2 cellular contexts compared by ENCODE assay signal in genomic region chr2:9091819-9092218, GRCh38.
TF ChIP-seq lines count a peak whose summit lies in the region.

No MANE protein-coding gene starts in this region.

TF ChIP-seq in A549, 52 proteins besides CTCF, POLR2A, EP300 and RAD21 (continued from another document):
- TF ChIP-seq, protein P1, sequence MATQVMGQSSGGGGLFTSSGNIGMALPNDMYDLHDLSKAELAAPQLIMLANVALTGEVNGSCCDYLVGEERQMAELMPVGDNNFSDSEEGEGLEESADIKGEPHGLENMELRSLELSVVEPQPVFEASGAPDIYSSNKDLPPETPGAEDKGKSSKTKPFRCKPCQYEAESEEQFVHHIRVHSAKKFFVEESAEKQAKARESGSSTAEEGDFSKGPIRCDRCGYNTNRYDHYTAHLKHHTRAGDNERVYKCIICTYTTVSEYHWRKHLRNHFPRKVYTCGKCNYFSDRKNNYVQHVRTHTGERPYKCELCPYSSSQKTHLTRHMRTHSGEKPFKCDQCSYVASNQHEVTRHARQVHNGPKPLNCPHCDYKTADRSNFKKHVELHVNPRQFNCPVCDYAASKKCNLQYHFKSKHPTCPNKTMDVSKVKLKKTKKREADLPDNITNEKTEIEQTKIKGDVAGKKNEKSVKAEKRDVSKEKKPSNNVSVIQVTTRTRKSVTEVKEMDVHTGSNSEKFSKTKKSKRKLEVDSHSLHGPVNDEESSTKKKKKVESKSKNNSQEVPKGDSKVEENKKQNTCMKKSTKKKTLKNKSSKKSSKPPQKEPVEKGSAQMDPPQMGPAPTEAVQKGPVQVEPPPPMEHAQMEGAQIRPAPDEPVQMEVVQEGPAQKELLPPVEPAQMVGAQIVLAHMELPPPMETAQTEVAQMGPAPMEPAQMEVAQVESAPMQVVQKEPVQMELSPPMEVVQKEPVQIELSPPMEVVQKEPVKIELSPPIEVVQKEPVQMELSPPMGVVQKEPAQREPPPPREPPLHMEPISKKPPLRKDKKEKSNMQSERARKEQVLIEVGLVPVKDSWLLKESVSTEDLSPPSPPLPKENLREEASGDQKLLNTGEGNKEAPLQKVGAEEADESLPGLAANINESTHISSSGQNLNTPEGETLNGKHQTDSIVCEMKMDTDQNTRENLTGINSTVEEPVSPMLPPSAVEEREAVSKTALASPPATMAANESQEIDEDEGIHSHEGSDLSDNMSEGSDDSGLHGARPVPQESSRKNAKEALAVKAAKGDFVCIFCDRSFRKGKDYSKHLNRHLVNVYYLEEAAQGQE (IDR thresholded peaks at IDR 0.05), result no peak
- no peak for TF ChIP-seq KDM5A (IDR thresholded peaks at IDR 0.05)
TF ChIP-seq in A549: peak in this region for 0.

TF ChIP-seq in WTC11, 78 proteins besides CTCF, POLR2A, EP300 and RAD21 (continued from another document):
- TF ChIP-seq, protein P2, sequence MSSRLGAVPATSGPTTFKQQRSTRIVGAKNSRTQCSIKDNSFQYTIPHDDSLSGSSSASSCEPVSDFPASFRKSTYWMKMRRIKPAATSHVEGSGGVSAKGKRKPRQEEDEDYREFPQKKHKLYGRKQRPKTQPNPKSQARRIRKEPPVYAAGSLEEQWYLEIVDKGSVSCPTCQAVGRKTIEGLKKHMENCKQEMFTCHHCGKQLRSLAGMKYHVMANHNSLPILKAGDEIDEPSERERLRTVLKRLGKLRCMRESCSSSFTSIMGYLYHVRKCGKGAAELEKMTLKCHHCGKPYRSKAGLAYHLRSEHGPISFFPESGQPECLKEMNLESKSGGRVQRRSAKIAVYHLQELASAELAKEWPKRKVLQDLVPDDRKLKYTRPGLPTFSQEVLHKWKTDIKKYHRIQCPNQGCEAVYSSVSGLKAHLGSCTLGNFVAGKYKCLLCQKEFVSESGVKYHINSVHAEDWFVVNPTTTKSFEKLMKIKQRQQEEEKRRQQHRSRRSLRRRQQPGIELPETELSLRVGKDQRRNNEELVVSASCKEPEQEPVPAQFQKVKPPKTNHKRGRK (CRISPR knock-in tag; IDR thresholded peaks at IDR 0.05; ENCODE audit: borderline replicate concordance), result no peak
- TF ChIP-seq, protein P3, sequence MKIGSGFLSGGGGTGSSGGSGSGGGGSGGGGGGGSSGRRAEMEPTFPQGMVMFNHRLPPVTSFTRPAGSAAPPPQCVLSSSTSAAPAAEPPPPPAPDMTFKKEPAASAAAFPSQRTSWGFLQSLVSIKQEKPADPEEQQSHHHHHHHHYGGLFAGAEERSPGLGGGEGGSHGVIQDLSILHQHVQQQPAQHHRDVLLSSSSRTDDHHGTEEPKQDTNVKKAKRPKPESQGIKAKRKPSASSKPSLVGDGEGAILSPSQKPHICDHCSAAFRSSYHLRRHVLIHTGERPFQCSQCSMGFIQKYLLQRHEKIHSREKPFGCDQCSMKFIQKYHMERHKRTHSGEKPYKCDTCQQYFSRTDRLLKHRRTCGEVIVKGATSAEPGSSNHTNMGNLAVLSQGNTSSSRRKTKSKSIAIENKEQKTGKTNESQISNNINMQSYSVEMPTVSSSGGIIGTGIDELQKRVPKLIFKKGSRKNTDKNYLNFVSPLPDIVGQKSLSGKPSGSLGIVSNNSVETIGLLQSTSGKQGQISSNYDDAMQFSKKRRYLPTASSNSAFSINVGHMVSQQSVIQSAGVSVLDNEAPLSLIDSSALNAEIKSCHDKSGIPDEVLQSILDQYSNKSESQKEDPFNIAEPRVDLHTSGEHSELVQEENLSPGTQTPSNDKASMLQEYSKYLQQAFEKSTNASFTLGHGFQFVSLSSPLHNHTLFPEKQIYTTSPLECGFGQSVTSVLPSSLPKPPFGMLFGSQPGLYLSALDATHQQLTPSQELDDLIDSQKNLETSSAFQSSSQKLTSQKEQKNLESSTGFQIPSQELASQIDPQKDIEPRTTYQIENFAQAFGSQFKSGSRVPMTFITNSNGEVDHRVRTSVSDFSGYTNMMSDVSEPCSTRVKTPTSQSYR (CRISPR knock-in tag; IDR thresholded peaks at IDR 0.05), result no peak
- TF ChIP-seq ZNF121 (CRISPR knock-in tag; IDR thresholded peaks at IDR 0.05) (no peak), ZNF263 (CRISPR knock-in tag; IDR thresholded peaks at IDR 0.05; ENCODE audit: low read depth) (no peak), GABPB1 (CRISPR knock-in tag; IDR thresholded peaks at IDR 0.05) (no peak), NR3C1 (CRISPR knock-in tag; conservative IDR thresholded peaks at IDR 0.05; ENCODE audit: low read depth) (no peak)
- TF ChIP-seq, protein P4, sequence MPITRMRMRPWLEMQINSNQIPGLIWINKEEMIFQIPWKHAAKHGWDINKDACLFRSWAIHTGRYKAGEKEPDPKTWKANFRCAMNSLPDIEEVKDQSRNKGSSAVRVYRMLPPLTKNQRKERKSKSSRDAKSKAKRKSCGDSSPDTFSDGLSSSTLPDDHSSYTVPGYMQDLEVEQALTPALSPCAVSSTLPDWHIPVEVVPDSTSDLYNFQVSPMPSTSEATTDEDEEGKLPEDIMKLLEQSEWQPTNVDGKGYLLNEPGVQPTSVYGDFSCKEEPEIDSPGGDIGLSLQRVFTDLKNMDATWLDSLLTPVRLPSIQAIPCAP (CRISPR knock-in tag; IDR thresholded peaks at IDR 0.05), result no peak
- TF ChIP-seq, protein P5, sequence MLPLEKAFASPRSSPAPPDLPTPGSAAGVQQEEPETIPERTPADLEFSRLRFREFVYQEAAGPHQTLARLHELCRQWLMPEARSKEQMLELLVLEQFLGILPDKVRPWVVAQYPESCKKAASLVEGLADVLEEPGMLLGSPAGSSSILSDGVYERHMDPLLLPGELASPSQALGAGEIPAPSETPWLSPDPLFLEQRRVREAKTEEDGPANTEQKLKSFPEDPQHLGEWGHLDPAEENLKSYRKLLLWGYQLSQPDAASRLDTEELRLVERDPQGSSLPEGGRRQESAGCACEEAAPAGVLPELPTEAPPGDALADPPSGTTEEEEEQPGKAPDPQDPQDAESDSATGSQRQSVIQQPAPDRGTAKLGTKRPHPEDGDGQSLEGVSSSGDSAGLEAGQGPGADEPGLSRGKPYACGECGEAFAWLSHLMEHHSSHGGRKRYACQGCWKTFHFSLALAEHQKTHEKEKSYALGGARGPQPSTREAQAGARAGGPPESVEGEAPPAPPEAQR (CRISPR knock-in tag; IDR thresholded peaks at IDR 0.05), result no peak
- TF ChIP-seq, protein P6, sequence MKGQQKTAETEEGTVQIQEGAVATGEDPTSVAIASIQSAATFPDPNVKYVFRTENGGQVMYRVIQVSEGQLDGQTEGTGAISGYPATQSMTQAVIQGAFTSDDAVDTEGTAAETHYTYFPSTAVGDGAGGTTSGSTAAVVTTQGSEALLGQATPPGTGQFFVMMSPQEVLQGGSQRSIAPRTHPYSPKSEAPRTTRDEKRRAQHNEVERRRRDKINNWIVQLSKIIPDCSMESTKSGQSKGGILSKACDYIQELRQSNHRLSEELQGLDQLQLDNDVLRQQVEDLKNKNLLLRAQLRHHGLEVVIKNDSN (CRISPR knock-in tag; IDR thresholded peaks at IDR 0.05), result no peak
